In the genomic region with DNA sequence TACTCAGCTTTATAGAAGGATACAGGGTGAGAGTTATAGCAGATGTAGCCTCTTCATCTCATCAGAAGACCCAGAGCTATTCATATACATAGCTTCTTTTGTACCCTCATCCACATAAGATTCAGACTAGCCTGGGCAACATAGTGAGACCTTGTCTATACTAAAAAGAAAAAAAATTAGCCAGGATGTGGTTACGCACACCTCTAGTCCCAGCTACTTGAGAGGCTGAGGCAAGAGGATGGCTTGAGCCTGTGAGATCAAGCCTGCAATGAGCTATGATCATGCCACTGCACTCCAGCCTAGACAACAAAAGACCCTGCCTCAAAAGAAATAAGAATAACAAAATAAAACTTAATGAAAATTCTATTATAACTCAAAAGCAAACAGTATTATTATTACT, we compare ENCODE assay signal across 28 cellular contexts.
"Had no signal": no experiment of that assay in that cellular context is flagged by ENCODE, and none has a peak within 500 bp of the region (broad histone marks: within the 10 kb centered on the region; RNA-seq: fewer than 3 reads in every experiment).

No MANE protein-coding gene starts in this region.

- H3K4me3 Mint-ChIP-seq: activated CD4-positive, alpha-beta T cell treated with anti-CD3 and anti-CD28 coated beads for 36 hours; activated CD4-positive, alpha-beta T cell treated with anti-CD3 and anti-CD28 coated beads, Interleukin-2, amount 10 ng/mL, durations not matched to agents 7 days and 5 days; activated naive CD4-positive, alpha-beta T cell treated with anti-CD3 and anti-CD28 coated beads, Interleukin-2, amount 10 ng/mL, durations not matched to agents 7 days and 5 days; activated naive CD8-positive, alpha-beta T cell; activated T-cell treated with anti-CD3 and anti-CD28 coated beads, Interleukin-2, amount 50 U/mL, for 24 hours; IgD-negative memory B cell; WTC11 had no signal

- H3K4me1 Mint-ChIP-seq: activated CD4-positive, alpha-beta T cell treated with anti-CD3 and anti-CD28 coated beads for 36 hours; IgD-negative memory B cell had no signal

- H3K27ac Mint-ChIP-seq: activated CD4-positive, alpha-beta T cell treated with anti-CD3 and anti-CD28 coated beads for 36 hours; activated CD4-positive, alpha-beta T cell treated with anti-CD3 and anti-CD28 coated beads, Interleukin-2, amount 10 ng/mL, durations not matched to agents 7 days and 5 days; activated naive CD4-positive, alpha-beta T cell treated with anti-CD3 and anti-CD28 coated beads, Interleukin-2, amount 10 ng/mL, durations not matched to agents 7 days and 5 days; activated naive CD8-positive, alpha-beta T cell; activated T-cell treated with anti-CD3 and anti-CD28 coated beads, Interleukin-2, amount 50 U/mL, for 24 hours; IgD-negative memory B cell; WTC11 had no signal

- H3K27me3 Mint-ChIP-seq: activated CD4-positive, alpha-beta T cell treated with anti-CD3 and anti-CD28 coated beads for 36 hours; activated CD4-positive, alpha-beta T cell treated with anti-CD3 and anti-CD28 coated beads, Interleukin-2, amount 10 ng/mL, durations not matched to agents 7 days and 5 days; activated naive CD4-positive, alpha-beta T cell treated with anti-CD3 and anti-CD28 coated beads, Interleukin-2, amount 10 ng/mL, durations not matched to agents 7 days and 5 days; activated naive CD8-positive, alpha-beta T cell; activated T-cell treated with anti-CD3 and anti-CD28 coated beads, Interleukin-2, amount 50 U/mL, for 24 hours; IgD-negative memory B cell had no signal

- H3K36me3 Mint-ChIP-seq: activated naive CD4-positive, alpha-beta T cell treated with anti-CD3 and anti-CD28 coated beads, Interleukin-2, amount 10 ng/mL, durations not matched to agents 7 days and 5 days had no signal

- H3K9me3 Mint-ChIP-seq: activated CD4-positive, alpha-beta T cell treated with anti-CD3 and anti-CD28 coated beads, Interleukin-2, amount 10 ng/mL, durations not matched to agents 7 days and 5 days; activated naive CD4-positive, alpha-beta T cell treated with anti-CD3 and anti-CD28 coated beads, Interleukin-2, amount 10 ng/mL, durations not matched to agents 7 days and 5 days; activated T-cell treated with anti-CD3 and anti-CD28 coated beads, Interleukin-2, amount 50 U/mL, for 24 hours; IgD-negative memory B cell had no signal

- DNase-seq: activated CD4-positive, alpha-beta T cell treated with anti-CD3 and anti-CD28 coated beads for 36 hours; activated CD4-positive, alpha-beta T cell treated with anti-CD3 and anti-CD28 coated beads, Interleukin-2, amount 10 ng/mL, durations not matched to agents 7 days and 5 days; activated CD4-positive, alpha-beta T cell treated with anti-CD3 and anti-CD28 coated beads, Interleukin-2, amount 50 U/mL, for 48 hours; activated CD8-positive, alpha-beta memory T cell treated with anti-CD3 and anti-CD28 coated beads for 24 hours; activated effector memory CD4-positive, alpha-beta T cell treated with Interleukin-2 at 50 U/mL for 16 hours; activated naive CD4-positive, alpha-beta T cell treated with anti-CD3 and anti-CD28 coated beads, Interleukin-2, amount 10 ng/mL, durations not matched to agents 7 days and 5 days; activated T-cell treated with anti-CD3 and anti-CD28 coated beads, Interleukin-2, amount 50 U/mL, for 24 hours; amygdala; Kasumi-1; KG1; MG63; NCI-H1048; NCI-H1105 treated with DMSO at 0.1 percent for 48 hours; NCI-H1436; NCI-H1694; NCI-H1930; NCI-H2081 treated with DMSO at 0.1 percent for 48 hours; NCI-H226; NCI-H446 treated with DMSO at 0.1 percent for 48 hours; NCI-H524; NCI-H69; NK-92 treated with Interleukin-12 subunit alpha and Interleukin-12 subunit beta, amount 100 ng/mL, for 24 hours; Right ventricle myocardium superior; SW 1271 had no signal

- ATAC-seq: activated CD4-positive, alpha-beta T cell treated with anti-CD3 and anti-CD28 coated beads for 36 hours; activated CD4-positive, CD25-positive, alpha-beta regulatory T cell treated with anti-CD3 and anti-CD28 coated beads, Interleukin-2, amount 50 U/mL, for 24 hours; WTC11 had no signal
